1 cellular context compared by ENCODE assay signal in genomic region chr20:18506744-18507143, GRCh38.
TF ChIP-seq lines count a peak whose summit lies in the region.

No MANE protein-coding gene starts in this region.

TF ChIP-seq in A549, 52 proteins besides CTCF, POLR2A, EP300 and RAD21 (continued from another document):
- TF ChIP-seq E2F6 (IDR thresholded peaks at IDR 0.05; ENCODE audit: borderline replicate concordance, low read depth), result no peak
- no peak; the same call in 1 of the 2 replicates for TF ChIP-seq HOXB5 (CRISPR knock-in tag; IDR thresholded peaks at IDR 0.05)
- TF ChIP-seq RNF2 (IDR thresholded peaks at IDR 0.05; ENCODE audit: borderline replicate concordance, low read depth), result no peak
TF ChIP-seq in A549: peak in this region for 0.
